8 cellular contexts compared by ENCODE assay signal in genomic region chr13:76879211-76879875, GRCh38. TPM values are rescaled to one million over a fixed set of nuclear protein-coding genes. Genes with fewer than 3 reads are reported as not detected.
DNase-seq lines count a peak whose midpoint lies in the region; ATAC-seq and TF ChIP-seq lines count a peak whose summit lies in the region.

No MANE protein-coding gene starts in this region.

- H3K4me2 ChIP-seq in Loucy (ENCODE audit: low read depth, low read length, poor library complexity, severe bottlenecking) (peak overlapping the region; percentile 54), fibroblast of lung (ENCODE audit: extremely low read depth, insufficient read depth, low read length) (peak overlapping the region; percentile 2)

- H3K79me2 ChIP-seq in Loucy (ENCODE audit: insufficient read depth, low read length) (no peaks in the 10 kb centered on the region), fibroblast of lung (ENCODE audit: control insufficient read depth, insufficient read depth, low read length) (peaks cover 9% of the 10 kb centered on the region)

- POLR2A ChIA-PET in CD8-positive, alpha-beta memory T cell (lab: Charles Lee), result no interaction called here

- no peaks in the 10 kb centered on the region for H3F3A ChIP-seq in Loucy (ENCODE audit: low read depth)

- H3K36me3 ChIP-seq in CD8-positive, alpha-beta memory T cell (ENCODE audit: insufficient read depth, low read length), result no peaks in the 10 kb centered on the region
- H3K36me3 ChIP-seq in Loucy (ENCODE audit: insufficient read depth, low read length), result no peaks in the 10 kb centered on the region
- H3K36me3 ChIP-seq in fibroblast of lung (ENCODE audit: control insufficient read depth, insufficient read depth, low read length), result no peaks in the 10 kb centered on the region
- no peaks in the 10 kb centered on the region for H3K36me3 ChIP-seq in uterus

- no peak overlapping the region for H3K27ac ChIP-seq in CD8-positive, alpha-beta memory T cell (ENCODE audit: low read depth, low read length)
- H3K27ac ChIP-seq in fibroblast of lung (ENCODE audit: insufficient read depth, low read length), result no peak overlapping the region
- peak overlapping the region; percentile 69 to 79 for H3K27ac ChIP-seq in uterus

- H3K9ac ChIP-seq in Loucy (ENCODE audit: low read depth, low read length, poor library complexity, severe bottlenecking), result no peak overlapping the region
- H3K9ac ChIP-seq in fibroblast of lung (ENCODE audit: insufficient read depth, low read length), result no peak overlapping the region

- TF ChIP-seq CTCF in Loucy (conservative IDR thresholded peaks at IDR 0.05; ENCODE audit: low read length), result no peak
- no peak for TF ChIP-seq CTCF in fibroblast of lung (conservative IDR thresholded peaks at IDR 0.05 in 1 of 2, IDR thresholded peaks at IDR 0.05 in 1 of 2; ENCODE audit: low read depth in 1 of 2, low read length in 2 of 2)
- TF ChIP-seq CTCF in uterus (IDR thresholded peaks at IDR 0.05), result no peak

- peak overlapping the region in 6 of 8 donors; percentile 57 to 83 (median 67) for H3K27ac Mint-ChIP-seq in CD8-positive, alpha-beta memory T cell

- H3K4me1 ChIP-seq in CD8-positive, alpha-beta memory T cell (ENCODE audit: insufficient read depth, low read length), result peaks cover 17% of the 10 kb centered on the region
- H3K4me1 ChIP-seq in Loucy (ENCODE audit: insufficient read depth, low read length, poor library complexity, severe bottlenecking), result peaks cover 24% of the 10 kb centered on the region
- no peaks in the 10 kb centered on the region for H3K4me1 ChIP-seq in fibroblast of lung (ENCODE audit: control insufficient read depth, extremely low read depth, insufficient read depth, low read length)
- peaks cover 0 to 11% of the 10 kb centered on the region in 2 donors for H3K4me1 ChIP-seq in uterus

- H3K4me3 Mint-ChIP-seq in CD8-positive, alpha-beta memory T cell, result peak overlapping the region in 6 of 7 donors; percentile 39 to 81 (median 70)

- DNase-seq in CD8-positive, alpha-beta memory T cell, result peak in 4 of 5 donors; percentile 9 to 54 (median 36)
- DNase-seq in activated CD8-positive, alpha-beta memory T cell treated with anti-CD3 and anti-CD28 coated beads for 24 hours, result peak; percentile 67
- peak; percentile 71 to 82 for DNase-seq in fibroblast of lung (ENCODE audit: low read depth in 2 of 2)
- DNase-seq in posterior vena cava (ENCODE audit: low spot score), result peak; percentile 90
- peak; percentile 64 to 79 for DNase-seq in uterus
- no peak for DNase-seq in NCI-H510A (lab: John Stamatoyannopoulos, UW)

- ATAC-seq in GM21619 (IDR thresholded peaks at IDR 0.05; ENCODE audit: unreplicated experiment), result peak; percentile 97

- peak overlapping the region; percentile 56 for H2AFZ ChIP-seq in Loucy (ENCODE audit: low read length)
- H2AFZ ChIP-seq in fibroblast of lung (ENCODE audit: low read length), result no peak overlapping the region

- peaks cover 2 to 32% of the 10 kb centered on the region in 2 donors for H3K27me3 Mint-ChIP-seq in CD8-positive, alpha-beta memory T cell

- CTCF ChIA-PET in CD8-positive, alpha-beta memory T cell (lab: Charles Lee), result interaction anchor here (1.2 kb wide), 1 partner anchor 1005 kb away, joined by 3 read pairs; no protein-coding TSS in a partner anchor

- H3K9me3 ChIP-seq in CD8-positive, alpha-beta memory T cell (ENCODE audit: low read length), result no peaks in the 10 kb centered on the region
- H3K9me3 ChIP-seq in Loucy (ENCODE audit: insufficient read depth, low read depth, low read length) (no peaks in the 10 kb centered on the region), fibroblast of lung (ENCODE audit: control insufficient read depth, insufficient read depth, low read depth, low read length) (no peaks in the 10 kb centered on the region), uterus (no peaks in the 10 kb centered on the region)

- H3K27me3 ChIP-seq in CD8-positive, alpha-beta memory T cell (ENCODE audit: insufficient read depth, low read length, poor library complexity, severe bottlenecking), result peaks cover 3% of the 10 kb centered on the region
- no peaks in the 10 kb centered on the region for H3K27me3 ChIP-seq in Loucy (ENCODE audit: insufficient read depth, low read length, poor library complexity, severe bottlenecking)
- no peaks in the 10 kb centered on the region for H3K27me3 ChIP-seq in fibroblast of lung (ENCODE audit: control insufficient read depth, insufficient read depth, low read length)
- no peaks in the 10 kb centered on the region for H3K27me3 ChIP-seq in uterus

- H3K9me2 ChIP-seq in Loucy (replicated peaks; ENCODE audit: low read depth, low read length), result no peaks in the 10 kb centered on the region

- H4K20me1 ChIP-seq in Loucy (ENCODE audit: insufficient read depth, low read length, poor library complexity, severe bottlenecking) (no peaks in the 10 kb centered on the region), fibroblast of lung (ENCODE audit: control insufficient read depth, extremely low read depth, insufficient read depth, low read length) (no peaks in the 10 kb centered on the region)

- H3K9me3 Mint-ChIP-seq in CD8-positive, alpha-beta memory T cell, result peaks cover 0 to 3% (median 0%) of the 10 kb centered on the region in 5 donors

- no peak overlapping the region for H3K4me3 ChIP-seq in CD8-positive, alpha-beta memory T cell (ENCODE audit: low read length)
- H3K4me3 ChIP-seq in Loucy (ENCODE audit: low read length, poor library complexity, severe bottlenecking) (peak overlapping the region; percentile 51), fibroblast of lung (replicated peaks in 1 of 4; ENCODE audit: control extremely low read depth in 1 of 4, insufficient read depth in 1 of 4, low read depth in 3 of 4, low read length in 4 of 4) (no peak overlapping the region), uterus (no peak overlapping the region)

- H3K36me3 Mint-ChIP-seq in CD8-positive, alpha-beta memory T cell, result no peaks in the 10 kb centered on the region

- peaks cover 12 to 17% (median 14%) of the 10 kb centered on the region in 3 donors for H3K4me1 Mint-ChIP-seq in CD8-positive, alpha-beta memory T cell

- intact Hi-C loops in posterior vena cava (cut with DNase I), result no loop called here
- intact Hi-C loops in uterus (cut with DNase I; ENCODE audit: low total_unique reads), result no loop called here

- peak in 1 of 2 donors; percentile 24 for TF ChIP-seq POLR2A in uterus (IDR thresholded peaks at IDR 0.05)

RNA-seq across cellular contexts. Expression of gene KCTD12, which starts 6.9 kb away (rescaled TPM):
- total RNA-seq in CD8-positive, alpha-beta memory T cell, result 1 to 10 TPM; 5.1 to 5.8 TPM
- 0.07 TPM for polyA plus RNA-seq in CD8-positive, alpha-beta memory T cell
- total RNA-seq in fibroblast of lung, result 35.3 and 36.5 TPM in 2 replicates
- 9.9 and 48.2 TPM in 2 replicates for polyA plus RNA-seq in fibroblast of lung
- polyA plus RNA-seq in fibroblast of lung (2012), result 11.5 and 50.8 TPM in 2 replicates
- polyA minus RNA-seq in fibroblast of lung (ENCODE audit: low replicate concordance), result 6.5 and 55.8 TPM in 2 replicates
- 100 to 1,000 TPM; 103 to 112 TPM for total RNA-seq in posterior vena cava
- 100 to 1,000 TPM in 3 of 4 donors, 10 to 100 TPM in 1; 91.5 to 376 (median 127) TPM for total RNA-seq in uterus

Comparison
In these comparisons a context has a peak if more than half of its experiments do, and no peak if none do; other contexts are left out.
1. H3K27ac ChIP-seq: peak in uterus (2 of 2); none in CD8-positive, alpha-beta memory T cell (single experiment) and fibroblast of lung (single experiment).